In the genomic region with DNA sequence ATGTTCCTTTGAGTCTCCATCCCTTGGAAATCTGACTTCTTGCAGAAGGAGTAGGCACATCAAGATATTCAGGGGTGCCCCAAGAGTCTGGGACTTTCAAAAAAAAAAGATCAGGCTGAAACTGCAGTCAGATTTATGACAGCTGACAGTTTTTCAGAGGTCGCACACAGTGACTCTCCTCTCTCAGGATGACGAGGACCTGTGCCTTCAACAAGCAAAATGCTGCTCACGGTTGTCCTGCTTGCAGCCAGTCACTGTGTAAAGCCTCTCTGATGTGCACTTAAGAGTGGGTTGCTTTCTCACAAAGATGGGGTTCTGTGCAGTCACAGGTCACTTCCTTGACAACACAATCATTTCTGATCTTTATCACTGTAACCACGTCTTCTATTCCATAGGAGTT, we compare ENCODE assay signal across 23 cellular contexts.
"Had no signal": no experiment of that assay in that cellular context is flagged by ENCODE, and none has a peak within 500 bp of the region (broad histone marks: within the 10 kb centered on the region; RNA-seq: fewer than 3 reads in every experiment).

No MANE protein-coding gene starts in this region.

- H3K27ac ChIP-seq: ascending aorta, gastrocnemius medialis, SJCRH30, testis, upper lobe of left lung, VCaP had no signal

- H3K36me3 ChIP-seq: SJCRH30 had no signal

- ATAC-seq: esophagus mucosa, gastrocnemius medialis, left lobe of liver had no signal

- H3K4me3 ChIP-seq: ascending aorta, gastrocnemius medialis, lung, SJCRH30, testis, upper lobe of left lung had no signal

- DNase-seq: activated CD4-positive, alpha-beta T cell treated with anti-CD3 and anti-CD28 coated beads for 4 hours; activated CD8-positive, alpha-beta memory T cell treated with anti-CD3 and anti-CD28 coated beads for 24 hours; activated CD8-positive, alpha-beta memory T cell treated with anti-CD3 and anti-CD28 coated beads, Interleukin-2, amount 50 U/mL, for 48 hours; activated naive CD4-positive, alpha-beta T cell treated with anti-CD3 and anti-CD28 coated beads, Interleukin-2, amount 10 ng/mL, durations not matched to agents 7 days and 5 days; effector CD8-positive, alpha-beta T cell; gastrocnemius medialis; head of caudate nucleus; kidney; midbrain; nephron progenitor cell; SJCRH30; stimulated activated CD4-positive, alpha-beta T cell treated with anti-CD3 and anti-CD28 coated beads, Interleukin-12 subunit alpha, Interleukin-12 subunit beta, amount 100 ng/mL, for 4 hours; stimulated activated CD4-positive, alpha-beta T cell treated with anti-CD3 and anti-CD28 coated beads, Interleukin-2, amount 100 ng/mL, for 24 hours; testis; upper lobe of left lung had no signal

- H3K9me3 ChIP-seq: ascending aorta, gastrocnemius medialis, SJCRH30, testis, upper lobe of left lung had no signal

- H3K27me3 Mint-ChIP-seq: activated naive CD4-positive, alpha-beta T cell treated with anti-CD3 and anti-CD28 coated beads, Interleukin-2, amount 10 ng/mL, durations not matched to agents 7 days and 5 days; dendritic cell treated with granulocyte-macrophage colony-stimulating factor and Interleukin-4, amounts not matched to agents 40 ng/mL and 50 ng/mL, for 4 days had no signal

- H3K27me3 ChIP-seq: ascending aorta, gastrocnemius medialis, SJCRH30, testis, upper lobe of left lung had no signal

- H3K27ac Mint-ChIP-seq: activated naive CD4-positive, alpha-beta T cell treated with anti-CD3 and anti-CD28 coated beads, Interleukin-2, amount 10 ng/mL, durations not matched to agents 7 days and 5 days; activated T-helper 2 cell treated with anti-CD3 and anti-CD28 coated beads, Interferon-gamma antibody, Interleukin-2, Interleukin-4, amounts not matched to agents 10 μg/mL and 5 μg/mL and 100 μg/mL, durations not matched to agents 14 hours and 24 hours and 36 hours; dendritic cell treated with granulocyte-macrophage colony-stimulating factor and Interleukin-4, amounts not matched to agents 40 ng/mL and 50 ng/mL, for 4 days; nephron progenitor cell; T-helper 1 cell treated with Interleukin-12 subunit alpha and Interleukin-12 subunit beta and Interleukin-4 antibody, amounts not matched to agents 30 μg/mL and 1 μg/mL, for 36 hours had no signal

- H3K4me3 Mint-ChIP-seq: activated naive CD4-positive, alpha-beta T cell treated with anti-CD3 and anti-CD28 coated beads, Interleukin-2, amount 10 ng/mL, durations not matched to agents 7 days and 5 days; dendritic cell treated with granulocyte-macrophage colony-stimulating factor and Interleukin-4, amounts not matched to agents 40 ng/mL and 50 ng/mL, for 4 days; nephron progenitor cell; T-helper 1 cell treated with Interleukin-12 subunit alpha and Interleukin-12 subunit beta and Interleukin-4 antibody, amounts not matched to agents 30 μg/mL and 1 μg/mL, for 36 hours had no signal

- H3K4me1 ChIP-seq: ascending aorta, gastrocnemius medialis, SJCRH30, testis, upper lobe of left lung had no signal

- H3K9me3 Mint-ChIP-seq: activated naive CD4-positive, alpha-beta T cell treated with anti-CD3 and anti-CD28 coated beads, Interleukin-2, amount 10 ng/mL, durations not matched to agents 7 days and 5 days; activated T-helper 2 cell treated with anti-CD3 and anti-CD28 coated beads, Interferon-gamma antibody, Interleukin-2, Interleukin-4, amounts not matched to agents 10 μg/mL and 5 μg/mL and 100 μg/mL, durations not matched to agents 14 hours and 24 hours and 36 hours; dendritic cell treated with granulocyte-macrophage colony-stimulating factor and Interleukin-4, amounts not matched to agents 40 ng/mL and 50 ng/mL, for 4 days; T-helper 1 cell treated with Interleukin-12 subunit alpha and Interleukin-12 subunit beta and Interleukin-4 antibody, amounts not matched to agents 30 μg/mL and 1 μg/mL, for 36 hours had no signal
